Comparison of ENCODE assay signal across 10 cellular contexts in the genomic region with DNA sequence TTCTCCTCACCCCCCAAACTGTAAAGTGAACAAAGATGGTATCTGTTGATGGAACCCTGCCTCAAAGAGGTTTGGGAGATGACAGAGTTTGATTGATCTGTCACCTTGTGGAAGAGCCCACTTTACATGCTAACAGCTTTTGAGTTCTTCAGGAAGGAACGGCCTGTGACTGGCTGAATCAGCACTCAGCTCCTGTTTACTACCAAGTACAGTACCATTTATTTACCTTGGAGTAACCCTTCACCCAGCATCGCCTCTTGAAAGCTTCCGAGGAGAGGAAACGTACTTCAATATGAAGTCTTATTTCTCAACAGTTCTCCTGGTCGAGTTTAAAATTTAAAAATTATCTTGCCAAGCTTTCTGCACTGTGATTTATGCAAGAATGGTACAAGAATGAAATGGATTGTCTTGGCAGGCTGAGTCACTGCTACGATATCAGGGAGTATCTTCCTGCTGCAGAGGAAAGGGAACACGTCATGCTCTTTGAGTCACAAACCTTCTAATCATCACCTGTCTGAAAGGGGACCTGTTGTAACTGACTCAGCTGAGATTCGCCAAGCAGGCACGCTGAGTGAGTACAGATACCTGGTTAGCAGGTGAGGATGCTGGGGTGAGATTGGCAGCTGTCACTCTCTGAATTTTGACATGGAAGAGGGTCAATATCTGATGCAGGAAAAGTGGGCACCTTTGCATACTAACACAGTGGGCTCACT. TPM values are rescaled to one million over a fixed set of nuclear protein-coding genes. Genes with fewer than 3 reads are reported as not detected.
DNase-seq lines count a peak whose midpoint lies in the region; ATAC-seq and TF ChIP-seq lines count a peak whose summit lies in the region.
"Had no signal": no experiment of that assay in that cellular context is flagged by ENCODE, and none has a peak within 500 bp of the region (broad histone marks: within the 10 kb centered on the region; RNA-seq: fewer than 3 reads in every experiment).

No MANE protein-coding gene starts in this region.

- intact Hi-C loops in PC-9 (cut with micrococcal nuclease; ENCODE audit: unreplicated experiment): loop anchor here (1.0 to 2.0 kb wide), 2 partner anchors 56 to 288 kb away; no protein-coding TSS in a partner anchor

- no peaks in the 10 kb centered on the region for H3K9me3 ChIP-seq in PC-9 (ENCODE audit: insufficient read depth, low read depth)

- TF ChIP-seq CTCF in PC-9 (conservative IDR thresholded peaks at IDR 0.05) (no peak), omental fat pad (IDR thresholded peaks at IDR 0.05) (no peak)

- CTCF ChIA-PET in PC-9 (lab: Charles Lee): no interaction called here

- ATAC-seq in omental fat pad (ENCODE audit: low FRiP score) (peak; percentile 93), GM21381 (IDR thresholded peaks at IDR 0.05; ENCODE audit: unreplicated experiment) (no peak), GM21619 (IDR thresholded peaks at IDR 0.05; ENCODE audit: unreplicated experiment) (no peak), HG02870 (IDR thresholded peaks at IDR 0.05; ENCODE audit: unreplicated experiment) (no peak)

- POLR2A ChIA-PET in PC-9 (lab: Charles Lee; ENCODE audit: unreplicated experiment): interaction anchor here (0.6 to 0.8 kb wide), 5 partner anchors 13 to 358 kb away, joined by 3 to 6 read pairs (median 6); partner anchors contain the start of gene KLF6

- H3K79me2 ChIP-seq in PC-9 (ENCODE audit: low read depth): no peaks in the 10 kb centered on the region; the same call in 1 of the 2 replicates

- H3K4me3 ChIP-seq in PC-9: no peak overlapping the region

- H2AFZ ChIP-seq in PC-9: no peak overlapping the region

- H3K4me2 ChIP-seq in PC-9: peak overlapping the region; percentile 43

- no peaks in the 10 kb centered on the region for H4K20me1 ChIP-seq in PC-9 (ENCODE audit: insufficient read depth)

- BruUV-seq in PC-9 (replicated peaks; lab: Mats Ljungman, UMichigan): TSS peak; percentile 61

- H3K36me3 ChIP-seq in PC-9 (ENCODE audit: low read depth): no peaks in the 10 kb centered on the region

- DNase-seq in EH (ENCODE audit: low read depth): peak; percentile 87
- peak; percentile 68 to 96 for DNase-seq in PC-9
- peak; percentile 99 for DNase-seq in epithelial cell of prostate (ENCODE audit: low read depth, low spot score)
- DNase-seq in omental fat pad (ENCODE audit: low spot score): no peak
- no peak for DNase-seq in NCI-H1436 treated with DMSO at 0.1 percent for 48 hours (lab: John Stamatoyannopoulos, UW)
- DNase-seq: effector CD8-positive, alpha-beta T cell; NCI-H526 treated with DMSO at 0.1 percent for 48 hours had no signal

- peaks cover 39% of the 10 kb centered on the region for H3F3A ChIP-seq in PC-9 (ENCODE audit: insufficient read depth, low read depth)

- H3K4me1 ChIP-seq in PC-9 (replicated peaks; ENCODE audit: insufficient read depth): peaks cover 55% of the 10 kb centered on the region

- H3K9me2 ChIP-seq in PC-9 (ENCODE audit: insufficient read depth): no peaks in the 10 kb centered on the region

- H3K27me3 ChIP-seq in PC-9 (ENCODE audit: insufficient read depth, low read depth): no peaks in the 10 kb centered on the region

- H3K27ac ChIP-seq in PC-9 (peak overlapping the region; percentile 92), epithelial cell of prostate (peak overlapping the region; percentile 94)

RNA-seq across cellular contexts. Expression of gene KLF6, which starts 30.1 kb away (rescaled TPM):
- total RNA-seq in PC-9 (2021) (27.7 and 41.9 TPM in 2 replicates), omental fat pad (100 to 1,000 TPM; 185 to 404 (median 276) TPM)

Comparison
In these comparisons a context has a peak if more than half of its experiments do, and no peak if none do; other contexts are left out.
1. DNase-seq: peak in EH (single experiment), PC-9 (2 of 2) and epithelial cell of prostate (single experiment); none in omental fat pad (single experiment) and NCI-H1436 treated with DMSO at 0.1 percent for 48 hours (single experiment).